In the genomic region with DNA sequence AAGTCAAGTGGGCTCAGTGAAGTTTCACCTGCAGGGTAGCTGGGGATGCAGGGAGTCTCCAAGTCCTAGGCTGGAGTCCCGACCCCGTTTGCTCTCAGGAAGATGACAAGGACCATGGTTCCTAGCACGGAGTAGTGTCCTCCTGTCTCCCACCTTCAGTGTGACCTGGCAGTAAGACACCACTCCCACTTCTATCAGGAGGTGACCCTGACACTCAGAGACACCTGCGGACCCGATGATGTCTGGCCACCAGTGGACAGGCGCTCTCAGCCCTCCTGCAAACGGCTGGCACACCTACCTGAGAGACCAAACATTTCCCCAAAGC, we compare ENCODE assay signal across 8 cellular contexts. TPM values are rescaled to one million over a fixed set of nuclear protein-coding genes. Genes with fewer than 3 reads are reported as not detected.
DNase-seq lines count a peak whose midpoint lies in the region; ATAC-seq and TF ChIP-seq lines count a peak whose summit lies in the region.

No MANE protein-coding gene starts in this region.

- H3K36me3 ChIP-seq in naive thymus-derived CD4-positive, alpha-beta T cell (ENCODE audit: control insufficient read depth in 2 of 3, insufficient read depth in 3 of 3, low read length in 3 of 3): peaks cover 2 to 32% (median 4%) of the 10 kb centered on the region in 3 experiments

- in situ Hi-C loops in KBM-7 (cut with MboI; ENCODE audit: low pct_unique_long_range_greater_than_20kb, low sequenced_read_pairs): no loop called here

- no peak for TF ChIP-seq CTCF in CD14-positive monocyte (IDR thresholded peaks at IDR 0.05)
- no peak for TF ChIP-seq CTCF in chondrocyte (IDR thresholded peaks at IDR 0.05)

- H3K27ac Mint-ChIP-seq in CD14-positive monocyte: peak overlapping the region; percentile 91 to 97 (median 93)
- H3K27ac Mint-ChIP-seq in chondrocyte (ENCODE audit: unreplicated experiment): peak overlapping the region; percentile 92
- H3K27ac Mint-ChIP-seq in naive thymus-derived CD4-positive, alpha-beta T cell: peak overlapping the region; percentile 94 to 98 (median 96)

- no peak for ATAC-seq in naive thymus-derived CD4-positive, alpha-beta T cell
- ATAC-seq in GM19463 (IDR thresholded peaks at IDR 0.05; ENCODE audit: unreplicated experiment): no peak

- H3K4me3 ChIP-seq in naive thymus-derived CD4-positive, alpha-beta T cell (ENCODE audit: low read length): peak overlapping the region; percentile 63

- intact Hi-C loops in CD14-positive monocyte (cut with micrococcal nuclease): loop anchor here (2.0 to 10.0 kb wide), 5 partner anchors 35 to 283 kb away; a partner anchor contains a TSS
- intact Hi-C loops in naive thymus-derived CD4-positive, alpha-beta T cell (cut with micrococcal nuclease): loop anchor here (1.0 to 10.0 kb wide), 13 partner anchors 28 to 875 kb away; a partner anchor contains a TSS

- no peaks in the 10 kb centered on the region for H3K27me3 ChIP-seq in naive thymus-derived CD4-positive, alpha-beta T cell (ENCODE audit: control insufficient read depth in 2 of 2, insufficient read depth in 2 of 2, low read length in 2 of 2)

- peaks cover 60% of the 10 kb centered on the region for H3K4me1 Mint-ChIP-seq in CD14-positive monocyte
- H3K4me1 Mint-ChIP-seq in chondrocyte (ENCODE audit: low read depth): peaks cover 27% of the 10 kb centered on the region
- peaks cover 35 to 69% (median 51%) of the 10 kb centered on the region in 7 donors for H3K4me1 Mint-ChIP-seq in naive thymus-derived CD4-positive, alpha-beta T cell

- DNase-seq in CD14-positive monocyte (ENCODE audit: low spot score) (no peak), KBM-7 (peak; percentile 20), chondrocyte (ENCODE audit: low spot score) (no peak), SIG-M5 treated with dmso at 0.1 percent for 504 hours (lab: John Stamatoyannopoulos, UW; ENCODE audit: unreplicated experiment) (no peak), NCI-H1092 treated with DMSO at 0.1 percent for 48 hours (lab: John Stamatoyannopoulos, UW) (no peak)
- DNase-seq in naive thymus-derived CD4-positive, alpha-beta T cell: no peak
- no peak for DNase-seq in central memory CD4-positive, alpha-beta T cell

- H3K4me1 ChIP-seq in naive thymus-derived CD4-positive, alpha-beta T cell (ENCODE audit: control insufficient read depth in 2 of 2, insufficient read depth in 2 of 2, low read length in 2 of 2): peaks cover 23 to 31% of the 10 kb centered on the region in 2 donors

- H3K36me3 Mint-ChIP-seq in CD14-positive monocyte: peaks cover 29 to 48% of the 10 kb centered on the region in 2 donors
- H3K36me3 Mint-ChIP-seq in chondrocyte (ENCODE audit: low read depth): peaks cover 4% of the 10 kb centered on the region
- peaks cover 0 to 31% (median 20%) of the 10 kb centered on the region in 5 donors for H3K36me3 Mint-ChIP-seq in naive thymus-derived CD4-positive, alpha-beta T cell

- H3K27me3 Mint-ChIP-seq in CD14-positive monocyte (ENCODE audit: low read depth in 3 of 3): peaks cover 0 to 4% (median 0%) of the 10 kb centered on the region in 3 donors
- H3K27me3 Mint-ChIP-seq in chondrocyte (ENCODE audit: low read depth): no peaks in the 10 kb centered on the region
- H3K27me3 Mint-ChIP-seq in naive thymus-derived CD4-positive, alpha-beta T cell: no peaks in the 10 kb centered on the region

- H3K9me3 Mint-ChIP-seq in CD14-positive monocyte: peaks cover 0 to 5% (median 0%) of the 10 kb centered on the region in 7 donors
- H3K9me3 Mint-ChIP-seq in chondrocyte (ENCODE audit: low read depth): no peaks in the 10 kb centered on the region
- H3K9me3 Mint-ChIP-seq in naive thymus-derived CD4-positive, alpha-beta T cell: peaks cover 0 to 5% (median 0%) of the 10 kb centered on the region in 11 donors

- H3K9me3 ChIP-seq in naive thymus-derived CD4-positive, alpha-beta T cell (ENCODE audit: control insufficient read depth in 2 of 3, low read length in 3 of 3): no peaks in the 10 kb centered on the region

- POLR2A ChIA-PET in naive thymus-derived CD4-positive, alpha-beta T cell (lab: Charles Lee): interaction anchor here (0.6 to 10.0 kb wide), 13 partner anchors 10 to 1830 kb away, joined by 3 to 115 read pairs (median 4); a partner anchor contains a TSS

- CTCF ChIA-PET in naive thymus-derived CD4-positive, alpha-beta T cell (lab: Charles Lee): interaction anchor here (0.6 to 2.7 kb wide), 14 partner anchors 10 to 290 kb away, joined by 3 to 12 read pairs (median 4); a partner anchor contains a TSS

- H3K4me3 Mint-ChIP-seq in CD14-positive monocyte (peak overlapping the region; percentile 93 to 96), chondrocyte (ENCODE audit: unreplicated experiment) (peak overlapping the region; percentile 87)
- H3K4me3 Mint-ChIP-seq in naive thymus-derived CD4-positive, alpha-beta T cell: peak overlapping the region; percentile 74 to 97 (median 93)

- peak overlapping the region; percentile 90 for H3K27ac ChIP-seq in naive thymus-derived CD4-positive, alpha-beta T cell (ENCODE audit: low read depth, low read length)

RNA-seq across cellular contexts. Expression of a gene that starts 1.1 kb away (rescaled TPM):
- polyA plus RNA-seq in CD14-positive monocyte: 100 to 1,000 TPM; 447 to 569 TPM
- total RNA-seq in chondrocyte: 57.1 to 87.3 TPM (median 61.5 TPM) in 3 replicates
- 100 to 1,000 TPM in 4 of 5 experiments, 10 to 100 TPM in 1; 80.2 to 306 (median 105) TPM for total RNA-seq in naive thymus-derived CD4-positive, alpha-beta T cell
- 100 to 1,000 TPM; 114 to 128 TPM for polyA plus RNA-seq in naive thymus-derived CD4-positive, alpha-beta T cell

RNA-seq across cellular contexts. Expression of a gene that starts 35.4 kb away (rescaled TPM):
- 10 to 100 TPM; 94.7 to 95.9 TPM for polyA plus RNA-seq in CD14-positive monocyte
- total RNA-seq in chondrocyte: 65.0 to 72.3 TPM (median 65.9 TPM) in 3 replicates
- 100 to 1,000 TPM; 117 to 152 (median 141) TPM for total RNA-seq in naive thymus-derived CD4-positive, alpha-beta T cell
- 100 to 1,000 TPM; 131 to 133 TPM for polyA plus RNA-seq in naive thymus-derived CD4-positive, alpha-beta T cell
